ENCODE assay signal across 8 cellular contexts in the genomic region with DNA sequence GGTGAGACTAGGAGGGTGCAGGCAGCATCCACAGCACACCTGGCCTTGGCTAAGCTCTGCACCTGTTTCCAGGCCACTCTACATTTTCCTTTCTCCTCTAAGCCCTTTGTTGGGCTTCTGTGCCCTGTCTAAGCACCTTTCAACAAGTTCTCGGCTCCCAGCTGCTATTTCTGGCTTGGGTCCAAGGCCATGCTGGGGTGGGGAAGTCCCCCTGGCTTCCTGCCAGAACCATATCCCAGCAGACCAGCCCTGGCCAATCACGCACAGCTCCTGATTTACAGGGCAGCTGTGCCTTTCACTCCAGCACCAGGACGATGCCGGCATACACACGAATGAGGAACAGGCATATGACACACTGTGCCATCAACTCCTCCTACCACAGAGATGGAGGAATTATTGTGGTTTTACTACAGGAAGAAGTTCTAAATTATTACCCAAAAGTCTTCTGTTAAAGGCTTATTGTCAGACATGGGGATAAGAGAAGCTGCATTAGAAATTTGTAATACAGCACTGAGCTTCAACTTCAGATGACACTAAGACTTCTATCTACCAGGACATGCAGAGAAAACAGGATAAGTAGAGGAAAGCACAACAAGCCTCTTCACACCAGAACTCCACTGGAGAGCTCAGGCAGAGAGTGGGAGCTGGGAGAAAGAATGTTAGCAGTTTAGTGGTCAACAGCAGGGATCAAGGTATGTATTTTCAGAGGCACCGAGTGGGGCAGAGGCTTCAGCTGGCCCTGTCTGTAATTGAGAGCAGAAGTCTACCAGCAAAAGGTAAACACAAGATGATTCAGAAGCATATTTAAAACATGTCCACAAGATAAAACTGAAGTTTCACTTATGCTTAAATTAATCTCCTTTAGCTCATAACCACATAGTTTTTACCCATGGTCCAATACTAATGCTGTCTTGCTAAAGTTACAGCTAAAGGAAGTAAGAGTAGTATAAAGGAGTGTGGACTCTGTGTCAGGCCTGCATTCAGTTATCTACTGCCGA. TPM values are rescaled to one million over a fixed set of nuclear protein-coding genes. Genes with fewer than 3 reads are reported as not detected.
DNase-seq lines count a peak whose midpoint lies in the region; ATAC-seq and TF ChIP-seq lines count a peak whose summit lies in the region.

No MANE protein-coding gene starts in this region.

- peak overlapping the region; percentile 78 for H3K27ac Mint-ChIP-seq in activated CD4-positive, alpha-beta T cell treated with anti-CD3 and anti-CD28 coated beads for 36 hours

- intact Hi-C loops in activated CD4-positive, alpha-beta T cell treated with anti-CD3 and anti-CD28 coated beads for 36 hours (cut with DNase I, micrococcal nuclease) = loop anchor here in 1 of 2 experiments (5.0 kb wide), 1 partner anchor 36 kb away; the partner anchor contains the start of gene TRIT1

- peak; percentile 58 for ATAC-seq in HG03039 (IDR thresholded peaks at IDR 0.05; ENCODE audit: unreplicated experiment)
- peak; percentile 97 for ATAC-seq in activated CD4-positive, alpha-beta T cell treated with anti-CD3 and anti-CD28 coated beads for 36 hours

- no peaks in the 10 kb centered on the region for H3K27me3 Mint-ChIP-seq in activated CD4-positive, alpha-beta T cell treated with anti-CD3 and anti-CD28 coated beads for 36 hours

- TF ChIP-seq CTCF in choroid plexus epithelial cell (conservative IDR thresholded peaks at IDR 0.05; ENCODE audit: low read depth, low read length) = no peak

- DNase-seq in GDM1 (lab: John Stamatoyannopoulos, UW) (peak; percentile 70), NCI-H2227 (lab: John Stamatoyannopoulos, UW; ENCODE audit: unreplicated experiment) (peak; percentile 96), choroid plexus epithelial cell (ENCODE audit: low read depth) (peak; percentile 97), medulla oblongata (ENCODE audit: extremely low spot score) (peak; percentile 87), RKO (ENCODE audit: low spot score) (no peak)
- DNase-seq in activated CD4-positive, alpha-beta T cell treated with anti-CD3 and anti-CD28 coated beads for 36 hours = peak; percentile 90
- peak; percentile 42 for DNase-seq in stimulated activated CD8-positive, alpha-beta memory T cell treated with anti-CD3 and anti-CD28 coated beads, Interleukin-12 subunit alpha, Interleukin-12 subunit beta, amount 100 ng/mL, for 4 hours (ENCODE audit: low read depth)

- H3K4me3 Mint-ChIP-seq in activated CD4-positive, alpha-beta T cell treated with anti-CD3 and anti-CD28 coated beads for 36 hours = peak overlapping the region; percentile 16

- peaks cover 60% of the 10 kb centered on the region for H3K4me1 Mint-ChIP-seq in activated CD4-positive, alpha-beta T cell treated with anti-CD3 and anti-CD28 coated beads for 36 hours

- CTCF ChIA-PET in activated CD4-positive, alpha-beta T cell treated with anti-CD3 and anti-CD28 coated beads for 36 hours (lab: Charles Lee) = interaction anchor here (0.6 to 1.1 kb wide), 13 partner anchors 9 to 238 kb away, joined by 3 to 4 read pairs (median 3); partner anchors contain the start of gene MYCL

- POLR2A ChIA-PET in activated CD4-positive, alpha-beta T cell treated with anti-CD3 and anti-CD28 coated beads for 36 hours (lab: Charles Lee) = interaction anchor here (0.6 to 0.9 kb wide), 4 partner anchors 13 to 378 kb away, joined by 3 to 6 read pairs (median 4); partner anchors contain the start of gene MFSD2A

- no peaks in the 10 kb centered on the region for H3K9me3 Mint-ChIP-seq in activated CD4-positive, alpha-beta T cell treated with anti-CD3 and anti-CD28 coated beads for 36 hours (ENCODE audit: low read depth)

- H3K36me3 Mint-ChIP-seq in activated CD4-positive, alpha-beta T cell treated with anti-CD3 and anti-CD28 coated beads for 36 hours (ENCODE audit: low read depth) = peaks cover 53% of the 10 kb centered on the region

- no peak overlapping the region for H3K4me3 ChIP-seq in choroid plexus epithelial cell (ENCODE audit: low read depth, low read length)

RNA-seq across cellular contexts. Expression of gene TRIT1, which starts 37.4 kb away (rescaled TPM):
- total RNA-seq in activated CD4-positive, alpha-beta T cell treated with anti-CD3 and anti-CD28 coated beads for 36 hours = 10 to 100 TPM; 31.4 to 51.7 TPM

RNA-seq across cellular contexts. Expression of gene MYCL, which starts 55.8 kb away (rescaled TPM):
- total RNA-seq in activated CD4-positive, alpha-beta T cell treated with anti-CD3 and anti-CD28 coated beads for 36 hours = under 1 TPM; 0.11 to 0.16 TPM

RNA-seq across cellular contexts. Expression of gene BMP8B, which starts 57.2 kb away (rescaled TPM):
- under 1 TPM; 0.21 to 0.28 TPM for total RNA-seq in activated CD4-positive, alpha-beta T cell treated with anti-CD3 and anti-CD28 coated beads for 36 hours
